Comparison of ENCODE assay signal across 8 cellular contexts in the genomic region with DNA sequence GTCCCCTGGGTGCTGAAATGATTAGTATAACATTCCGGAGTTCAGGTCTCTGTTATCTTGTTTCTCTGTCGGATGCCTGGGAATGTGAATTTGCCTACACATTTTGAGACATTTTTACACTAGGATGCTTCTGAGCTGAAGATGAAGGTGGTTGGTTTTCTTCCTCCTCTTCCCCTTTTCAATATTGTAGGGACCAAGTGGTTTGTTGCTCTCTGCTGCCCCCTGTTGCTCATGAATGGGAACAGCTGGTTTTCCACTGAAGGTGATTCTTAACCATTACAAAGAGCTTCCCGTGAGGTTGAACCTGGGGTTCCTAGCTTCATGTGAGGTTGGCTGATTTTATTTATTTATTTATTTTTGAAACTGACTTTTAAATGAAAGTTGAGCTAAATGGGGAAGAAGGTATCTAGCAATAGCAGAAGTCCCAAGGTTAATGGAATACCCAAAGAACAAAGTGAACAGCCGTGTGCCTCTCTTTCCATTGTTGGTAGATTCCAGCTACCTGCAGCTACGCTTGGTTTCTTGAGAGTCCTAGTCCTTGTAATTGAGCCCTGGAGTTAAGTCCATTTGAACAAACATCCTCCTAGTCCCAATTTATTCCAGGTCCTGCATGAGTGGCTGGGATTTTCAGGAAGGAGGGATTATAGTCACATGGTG.
DNase-seq lines count a peak whose midpoint lies in the region; ATAC-seq and TF ChIP-seq lines count a peak whose summit lies in the region.

No MANE protein-coding gene starts in this region.

- CTCF ChIA-PET in activated naive CD4-positive, alpha-beta T cell treated with anti-CD3 and anti-CD28 coated beads, Interleukin-2, amount 10 ng/mL, durations not matched to agents 7 days and 5 days (lab: Charles Lee) = interaction anchor here (0.6 to 1.6 kb wide), 5 partner anchors 9 to 91 kb away, joined by 3 to 4 read pairs (median 3); no protein-coding TSS in a partner anchor

- H3K27ac Mint-ChIP-seq in activated naive CD4-positive, alpha-beta T cell treated with anti-CD3 and anti-CD28 coated beads, Interleukin-2, amount 10 ng/mL, durations not matched to agents 7 days and 5 days = no peak overlapping the region

- no peaks in the 10 kb centered on the region for H3K4me1 Mint-ChIP-seq in activated naive CD4-positive, alpha-beta T cell treated with anti-CD3 and anti-CD28 coated beads, Interleukin-2, amount 10 ng/mL, durations not matched to agents 7 days and 5 days

- ATAC-seq in right lobe of liver (peak; percentile 43 to 74 (median 55)), HG02870 (IDR thresholded peaks at IDR 0.05; ENCODE audit: unreplicated experiment) (no peak), GM19328 (IDR thresholded peaks at IDR 0.05; ENCODE audit: unreplicated experiment) (no peak)

- 29% methylated on average over 5 of the region's 5 CpGs for WGBS in right lobe of liver (ENCODE audit: insufficient coverage, low coverage, low lambda C conversion rate, missing lambda C conversion rate)

- H3K27ac ChIP-seq in right lobe of liver = no peak overlapping the region

- H3K4me1 ChIP-seq in right lobe of liver = no peaks in the 10 kb centered on the region

- H3K27me3 ChIP-seq in right lobe of liver = no peaks in the 10 kb centered on the region

- intact Hi-C loops in right lobe of liver (cut with DNase I) = no loop called here

- TF ChIP-seq POLR2A in right lobe of liver (IDR thresholded peaks at IDR 0.05) = no peak

- no peaks in the 10 kb centered on the region for H3K36me3 ChIP-seq in right lobe of liver

- peaks cover 10% of the 10 kb centered on the region for H3K9me3 Mint-ChIP-seq in activated naive CD4-positive, alpha-beta T cell treated with anti-CD3 and anti-CD28 coated beads, Interleukin-2, amount 10 ng/mL, durations not matched to agents 7 days and 5 days

- no peaks in the 10 kb centered on the region for H3K36me3 Mint-ChIP-seq in activated naive CD4-positive, alpha-beta T cell treated with anti-CD3 and anti-CD28 coated beads, Interleukin-2, amount 10 ng/mL, durations not matched to agents 7 days and 5 days

- peak; percentile 26 to 71 (median 54) for TF ChIP-seq CTCF in right lobe of liver (IDR thresholded peaks at IDR 0.05)

- no peak overlapping the region for H3K4me3 ChIP-seq in right lobe of liver

- no peaks in the 10 kb centered on the region for H3K9me3 ChIP-seq in right lobe of liver

- no peak overlapping the region for H3K4me3 Mint-ChIP-seq in activated naive CD4-positive, alpha-beta T cell treated with anti-CD3 and anti-CD28 coated beads, Interleukin-2, amount 10 ng/mL, durations not matched to agents 7 days and 5 days

- DNase-seq in activated naive CD4-positive, alpha-beta T cell treated with anti-CD3 and anti-CD28 coated beads, Interleukin-2, amount 10 ng/mL, durations not matched to agents 7 days and 5 days = peak; percentile 39
- DNase-seq in activated naive CD4-positive, alpha-beta T cell treated with Interleukin-2 at 50 U/mL for 16 hours = no peak
- DNase-seq in NCI-H146 treated with DMSO at 0.1 percent for 48 hours (lab: John Stamatoyannopoulos, UW; ENCODE audit: unreplicated experiment) (peak; percentile 8), astrocyte of the hippocampus (ENCODE audit: low read depth, low spot score) (peak; percentile 50), right lobe of liver (peak in 1 of 3 donors; percentile 45), epidermal melanocyte (ENCODE audit: insufficient read length, low spot score) (no peak)

- no peaks in the 10 kb centered on the region for H3K27me3 Mint-ChIP-seq in activated naive CD4-positive, alpha-beta T cell treated with anti-CD3 and anti-CD28 coated beads, Interleukin-2, amount 10 ng/mL, durations not matched to agents 7 days and 5 days

Comparison
In these comparisons a context has a peak if more than half of its experiments do, and no peak if none do; other contexts are left out.
1. DNase-seq: peak in activated naive CD4-positive, alpha-beta T cell treated with anti-CD3 and anti-CD28 coated beads, Interleukin-2, amount 10 ng/mL, durations not matched to agents 7 days and 5 days (single experiment), NCI-H146 treated with DMSO at 0.1 percent for 48 hours (single experiment) and astrocyte of the hippocampus (single experiment); none in activated naive CD4-positive, alpha-beta T cell treated with Interleukin-2 at 50 U/mL for 16 hours (single experiment) and epidermal melanocyte (single experiment).
2. ATAC-seq: peak in right lobe of liver (4 of 4); none in HG02870 (single experiment) and GM19328 (single experiment).